In the genomic region with DNA sequence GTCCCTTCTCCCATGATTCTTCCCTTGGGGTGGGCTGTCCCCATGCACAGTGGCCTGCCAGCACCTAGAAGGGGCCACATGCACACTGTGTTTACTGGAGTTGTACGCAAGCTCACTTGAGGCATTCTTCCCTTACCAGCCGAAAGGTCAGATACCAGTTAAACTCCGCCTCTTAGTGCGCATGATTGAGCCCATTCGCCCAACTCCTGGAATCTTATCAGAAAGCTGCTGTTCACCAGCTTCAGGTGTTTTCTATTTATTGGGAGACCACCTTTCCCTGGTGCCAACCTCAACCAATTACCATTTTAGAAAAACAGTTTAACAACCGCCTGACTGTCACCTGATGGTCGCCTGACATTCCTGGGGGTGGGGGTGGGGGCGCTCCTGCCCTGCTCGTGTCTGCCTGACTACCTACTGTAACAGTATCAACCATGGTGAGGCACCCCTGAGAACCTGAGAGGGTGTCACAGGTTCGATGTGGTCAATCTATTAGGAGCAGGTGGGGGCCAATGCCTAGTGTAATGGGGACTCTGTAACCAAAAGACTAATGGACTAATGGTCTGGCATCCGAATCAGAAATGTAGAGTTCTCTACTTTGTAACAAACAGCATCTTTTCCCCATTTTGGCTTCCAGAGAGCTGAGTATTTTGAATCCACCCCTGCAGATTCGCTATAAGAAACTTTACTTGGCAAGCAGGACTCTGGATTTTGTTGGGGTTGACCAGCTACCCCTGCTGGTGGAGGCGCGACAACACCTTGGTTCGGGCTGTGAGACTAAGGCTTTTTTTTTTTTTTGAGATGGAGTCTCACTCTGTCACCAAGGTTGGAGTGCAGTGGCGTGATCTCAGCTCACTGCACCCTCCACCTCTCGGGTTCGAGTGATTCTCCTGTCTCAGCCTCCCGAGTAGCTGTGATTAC, we compare ENCODE assay signal across 8 cellular contexts. TPM values are rescaled to one million over a fixed set of nuclear protein-coding genes. Genes with fewer than 3 reads are reported as not detected.
DNase-seq lines count a peak whose midpoint lies in the region; ATAC-seq, FAIRE-seq and TF ChIP-seq lines count a peak whose summit lies in the region.

No MANE protein-coding gene starts in this region.

- no peaks in the 10 kb centered on the region for H3K9me3 Mint-ChIP-seq in CD4-positive, alpha-beta T cell
- H3K9me3 Mint-ChIP-seq in astrocyte (ENCODE audit: unreplicated experiment): no peaks in the 10 kb centered on the region

- no peak overlapping the region for H3K9ac ChIP-seq in astrocyte (ENCODE audit: low read length)

- intact Hi-C loops in CD4-positive, alpha-beta T cell (cut with DNase I, micrococcal nuclease): loop anchor here (1.0 to 10.0 kb wide), 3 partner anchors 73 to 119 kb away; partner anchors contain the start of gene UBA1 (in 1 of the 2)

- no peaks in the 10 kb centered on the region for H4K20me1 ChIP-seq in astrocyte (ENCODE audit: insufficient read depth, low read length)

- H3K36me3 ChIP-seq in HEK293 (ENCODE audit: control insufficient read depth in 2 of 2, insufficient read depth in 1 of 2, low read length in 2 of 2) (no peaks in the 10 kb centered on the region), astrocyte (ENCODE audit: insufficient read depth, low read length) (no peaks in the 10 kb centered on the region)

- no peak overlapping the region for H3K27ac ChIP-seq in CD4-positive, alpha-beta T cell (ENCODE audit: low read depth, low read length)
- H3K27ac ChIP-seq in HEK293 (ENCODE audit: extremely low read depth, low read depth, low read length) (no peak overlapping the region), astrocyte (ENCODE audit: low read depth, low read length) (no peak overlapping the region)

- no peaks in the 10 kb centered on the region for H3K27me3 ChIP-seq in CD4-positive, alpha-beta T cell (ENCODE audit: control insufficient read depth, insufficient read depth, low read length)
- no peaks in the 10 kb centered on the region for H3K27me3 ChIP-seq in astrocyte (ENCODE audit: insufficient read depth, low read length)

- no peaks in the 10 kb centered on the region for H3K79me2 ChIP-seq in astrocyte (ENCODE audit: insufficient read depth, low read length)

- peak; percentile 75 for ATAC-seq in CD4-positive, alpha-beta T cell (ENCODE audit: poor library complexity)
- peak; percentile 90 for ATAC-seq in SK-N-SH treated with all-trans-retinoic acid at 6 μM for 48 hours
- ATAC-seq in GM21619 (IDR thresholded peaks at IDR 0.05; ENCODE audit: unreplicated experiment): no peak
- ATAC-seq in HG03097 (IDR thresholded peaks at IDR 0.05; ENCODE audit: low FRiP score, unreplicated experiment): no peak

- TF ChIP-seq CTCF in CD4-positive, alpha-beta T cell (IDR thresholded peaks at IDR 0.05): peak; percentile 46
- peak; percentile 57; the same call in 1 of the 2 replicates for TF ChIP-seq CTCF in HEK293 (tag by site-specific recombination; IDR thresholded peaks at IDR 0.05)
- TF ChIP-seq CTCF in astrocyte (IDR thresholded peaks at IDR 0.05; ENCODE audit: insufficient read depth, low read depth, low read length): peak; percentile 55

- no peaks in the 10 kb centered on the region for H3K9me3 ChIP-seq in CD4-positive, alpha-beta T cell (ENCODE audit: control insufficient read depth, low read length)
- H3K9me3 ChIP-seq in HEK293 (ENCODE audit: control insufficient read depth, insufficient read depth, low read depth, low read length): no peaks in the 10 kb centered on the region
- no peaks in the 10 kb centered on the region for H3K9me3 ChIP-seq in astrocyte (ENCODE audit: insufficient read depth, low read depth, low read length)

- H3K4me3 ChIP-seq in HEK293 (ENCODE audit: low read depth, low read length) (no peak overlapping the region), astrocyte (ENCODE audit: insufficient read depth, low read depth, low read length) (no peak overlapping the region)

- no peak overlapping the region for H3K4me3 Mint-ChIP-seq in CD4-positive, alpha-beta T cell
- no peak overlapping the region for H3K4me3 Mint-ChIP-seq in astrocyte (ENCODE audit: unreplicated experiment)

- H3K27me3 Mint-ChIP-seq in CD4-positive, alpha-beta T cell: no peaks in the 10 kb centered on the region
- H3K27me3 Mint-ChIP-seq in astrocyte (ENCODE audit: low read depth, unreplicated experiment): no peaks in the 10 kb centered on the region

- POLR2A ChIA-PET in CD4-positive, alpha-beta T cell (lab: Charles Lee): interaction anchor here (1.2 kb wide), 1 partner anchor 94 kb away, joined by 3 read pairs; the partner anchor contains the start of gene CDK16
- POLR2A ChIA-PET in HEK293 (lab: Yijun Ruan, JAX): interaction anchor here (1.1 to 1.3 kb wide), 3 partner anchors 79 to 118 kb away, joined by 3 to 7 read pairs (median 5); partner anchors contain the start of gene USP11

- H2AFZ ChIP-seq in astrocyte (ENCODE audit: low read depth, low read length): no peak overlapping the region

- peak overlapping the region; percentile 22 for H3K4me2 ChIP-seq in astrocyte (ENCODE audit: low read length)

- peak; percentile 85 for FAIRE-seq in astrocyte (lab: Jason Lieb, UNC)
- peak; percentile 76 for FAIRE-seq in islet of Langerhans (lab: Jason Lieb, UNC)

- H3K4me1 Mint-ChIP-seq in CD4-positive, alpha-beta T cell (ENCODE audit: low read depth): no peaks in the 10 kb centered on the region
- no peaks in the 10 kb centered on the region for H3K4me1 Mint-ChIP-seq in astrocyte (ENCODE audit: low read depth, unreplicated experiment)

- CTCF ChIA-PET in CD4-positive, alpha-beta T cell (lab: Charles Lee): interaction anchor here (0.6 to 1.1 kb wide), 6 partner anchors 72 to 1020 kb away, joined by 3 read pairs; no protein-coding TSS in a partner anchor
- CTCF ChIA-PET in HEK293 (lab: Yijun Ruan, JAX): interaction anchor here (0.6 to 2.6 kb wide), 29 partner anchors 9 to 283 kb away, joined by 3 to 12 read pairs (median 4); no protein-coding TSS in a partner anchor

- peak; percentile 12 to 44 (median 20) for DNase-seq in CD4-positive, alpha-beta T cell
- peak; percentile 46 for DNase-seq in astrocyte (ENCODE audit: low read depth)
- peak; percentile 49 for DNase-seq in stimulated activated CD4-positive, alpha-beta T cell treated with anti-CD3 and anti-CD28 coated beads, Interleukin-4, amount 100 ng/mL, for 24 hours

- no peak overlapping the region for H3K27ac Mint-ChIP-seq in CD4-positive, alpha-beta T cell
- no peak overlapping the region for H3K27ac Mint-ChIP-seq in astrocyte (ENCODE audit: unreplicated experiment)

- no peaks in the 10 kb centered on the region for H3K36me3 Mint-ChIP-seq in CD4-positive, alpha-beta T cell (ENCODE audit: low read depth)
- no peaks in the 10 kb centered on the region for H3K36me3 Mint-ChIP-seq in astrocyte (ENCODE audit: low read depth, unreplicated experiment)

- no peaks in the 10 kb centered on the region for H3K4me1 ChIP-seq in HEK293 (ENCODE audit: control insufficient read depth, insufficient read depth, low read length)
- H3K4me1 ChIP-seq in astrocyte (ENCODE audit: insufficient read depth, low read length): no peaks in the 10 kb centered on the region

TF ChIP-seq in SK-N-SH treated with all-trans-retinoic acid at 6 μM for 48 hours, 23 proteins besides CTCF, POLR2A, EP300 and RAD21 (continues in another document):
- no peak for TF ChIP-seq CREB5 (CRISPR knock-in tag; IDR thresholded peaks at IDR 0.05; ENCODE audit: low read depth)
- no peak for TF ChIP-seq TSHZ2 (CRISPR knock-in tag; IDR thresholded peaks at IDR 0.05)
- no peak for TF ChIP-seq ZFP3 (CRISPR knock-in tag; IDR thresholded peaks at IDR 0.05)
- TF ChIP-seq CSDC2 (CRISPR knock-in tag; IDR thresholded peaks at IDR 0.05): no peak

RNA-seq across cellular contexts. Expression of gene ZNF157, which starts 58.3 kb away (rescaled TPM):
- under 1 TPM; 0.47 to 0.50 TPM for total RNA-seq in CD4-positive, alpha-beta T cell
- 0.17 and 0.54 TPM in 2 replicates for total RNA-seq in astrocyte

Comparison
In these comparisons a context has a peak if more than half of its experiments do, and no peak if none do; other contexts are left out.
1. ATAC-seq: peak in CD4-positive, alpha-beta T cell (single experiment) and SK-N-SH treated with all-trans-retinoic acid at 6 μM for 48 hours (single experiment); none in GM21619 (single experiment) and HG03097 (single experiment).
2. Peak in every context shown above with its lines, with median percentiles within 50 percentile points of each other: DNase-seq and CTCF ChIP-seq.